18 cellular contexts compared by ENCODE assay signal in the genomic region with DNA sequence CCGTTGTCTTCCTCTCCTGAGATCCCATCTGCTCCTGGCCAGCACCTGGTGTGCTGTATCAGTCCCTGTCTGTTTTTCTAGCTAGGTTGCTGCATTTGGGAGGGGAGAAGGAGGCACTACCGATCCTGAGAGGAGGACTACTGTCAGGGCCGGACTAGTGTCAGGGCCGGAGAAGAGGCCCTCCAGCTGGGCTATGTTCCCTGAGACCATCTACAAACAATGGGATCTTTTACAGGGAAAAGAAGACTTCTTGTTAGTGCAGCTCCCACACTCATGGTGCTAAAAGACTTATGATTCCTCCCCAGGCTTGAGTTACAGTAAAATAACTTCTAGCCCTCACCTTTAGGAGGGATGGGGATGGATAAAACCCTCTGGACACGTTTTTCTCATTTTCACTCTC.
"Had no signal": no experiment of that assay in that cellular context is flagged by ENCODE, and none has a peak within 500 bp of the region (broad histone marks: within the 10 kb centered on the region; RNA-seq: fewer than 3 reads in every experiment).

No MANE protein-coding gene starts in this region.

- H3K27me3 ChIP-seq: body of pancreas, esophagus muscularis mucosa, gastrocnemius medialis, heart left ventricle had no signal

- H3K27ac ChIP-seq: body of pancreas, esophagus muscularis mucosa, gastrocnemius medialis, heart left ventricle, lower lobe of right lung had no signal

- H3K4me1 ChIP-seq: body of pancreas, gastrocnemius medialis, lower lobe of right lung had no signal

- H3K4me2 ChIP-seq: SK-N-SH, smooth muscle cell had no signal

- H3K9me3 ChIP-seq: body of pancreas, esophagus muscularis mucosa, gastrocnemius medialis, heart left ventricle, lower lobe of right lung, SK-N-SH had no signal

- H3K9ac ChIP-seq: SK-N-SH had no signal

- H3K4me3 ChIP-seq: body of pancreas, esophagus muscularis mucosa, gastrocnemius medialis, heart left ventricle, lower lobe of right lung, smooth muscle cell had no signal

- H3K36me3 ChIP-seq: esophagus muscularis mucosa, gastrocnemius medialis, heart left ventricle, lower lobe of right lung had no signal

- DNase-seq: activated CD4-positive, alpha-beta memory T cell treated with anti-CD3 and anti-CD28 coated beads for 36 hours; activated CD4-positive, alpha-beta T cell treated with anti-CD3 and anti-CD28 coated beads for 48 hours; activated naive CD4-positive, alpha-beta T cell treated with Interleukin-2 at 50 U/mL for 16 hours; activated naive CD8-positive, alpha-beta T cell treated with anti-CD3 and anti-CD28 coated beads, Interleukin-2, amount 10 ng/mL, durations not matched to agents 7 days and 5 days; activated T-cell treated with anti-CD3 and anti-CD28 coated beads, Interleukin-2, amount 50 U/mL, for 48 hours; amniotic stem cell; body of pancreas; effector memory CD8-positive, alpha-beta T cell; gastrocnemius medialis; heart left ventricle; lower lobe of right lung; SK-N-SH; stimulated activated CD4-positive, alpha-beta T cell treated with anti-CD3 and anti-CD28 coated beads, Interleukin-15, amount 100 ng/mL, for 24 hours had no signal

- ATAC-seq: body of pancreas; effector memory CD8-positive, alpha-beta T cell; gastrocnemius medialis; heart left ventricle; left lobe of liver; lower lobe of right lung; sciatic nerve; stimulated activated memory B cell treated with anti-CD40 and anti-IgM and Interleukin-4, amounts not matched to agents 10 μg/mL and 1 μg/mL and 100 μg/mL, for 72 hours had no signal
